In genomic region chr9:134289241-134289875, GRCh38 we compare ENCODE assay signal across 22 cellular contexts.
"Had no signal": no experiment of that assay in that cellular context is flagged by ENCODE, and none has a peak within 500 bp of the region (broad histone marks: within the 10 kb centered on the region; RNA-seq: fewer than 3 reads in every experiment).

No MANE protein-coding gene starts in this region.

- H3K27ac Mint-ChIP-seq: activated naive CD4-positive, alpha-beta T cell treated with anti-CD3 and anti-CD28 coated beads, Interleukin-2, amount 50 U/mL, for 72 hours; neural progenitor cell; stimulated activated memory B cell treated with anti-CD40 and anti-IgM and Interleukin-4, amounts not matched to agents 10 μg/mL and 1 μg/mL and 100 μg/mL, for 72 hours; type B pancreatic cell had no signal

- H3K4me3 ChIP-seq: ascending aorta, coronary artery, esophagus muscularis mucosa, gastrocnemius medialis, heart left ventricle, lung, neural progenitor cell, ovary, prostate gland, thoracic aorta, vagina had no signal

- H3K36me3 ChIP-seq: ascending aorta, esophagus muscularis mucosa, gastrocnemius medialis, heart left ventricle, neural progenitor cell, ovary, prostate gland, thoracic aorta, vagina had no signal

- H3K27ac ChIP-seq: ascending aorta, coronary artery, esophagus muscularis mucosa, gastrocnemius medialis, heart left ventricle, neural progenitor cell, ovary, prostate gland, thoracic aorta, vagina had no signal

- H3K27me3 ChIP-seq: ascending aorta, esophagus muscularis mucosa, gastrocnemius medialis, heart left ventricle, neural progenitor cell, ovary, vagina had no signal

- H3K4me1 Mint-ChIP-seq: central memory CD8-positive, alpha-beta T cell had no signal

- H3K4me3 Mint-ChIP-seq: central memory CD8-positive, alpha-beta T cell; naive thymus-derived CD8-positive, alpha-beta T cell; neural progenitor cell; stimulated activated memory B cell treated with anti-CD40 and anti-IgM and Interleukin-4, amounts not matched to agents 10 μg/mL and 1 μg/mL and 100 μg/mL, for 72 hours; type B pancreatic cell had no signal

- H3K4me2 ChIP-seq: neural progenitor cell had no signal

- H3K9ac ChIP-seq: neural progenitor cell had no signal

- H2AFZ ChIP-seq: neural progenitor cell had no signal

- H3K27me3 Mint-ChIP-seq: type B pancreatic cell had no signal

- H3K36me3 Mint-ChIP-seq: activated naive CD4-positive, alpha-beta T cell treated with anti-CD3 and anti-CD28 coated beads, Interleukin-2, amount 50 U/mL, for 72 hours; naive thymus-derived CD8-positive, alpha-beta T cell; neural progenitor cell; stimulated activated memory B cell treated with anti-CD40 and anti-IgM and Interleukin-4, amounts not matched to agents 10 μg/mL and 1 μg/mL and 100 μg/mL, for 72 hours; type B pancreatic cell had no signal

- H3K9me3 Mint-ChIP-seq: activated naive CD4-positive, alpha-beta T cell treated with anti-CD3 and anti-CD28 coated beads, Interleukin-2, amount 50 U/mL, for 72 hours; central memory CD8-positive, alpha-beta T cell; naive thymus-derived CD8-positive, alpha-beta T cell; stimulated activated memory B cell treated with anti-CD40 and anti-IgM and Interleukin-4, amounts not matched to agents 10 μg/mL and 1 μg/mL and 100 μg/mL, for 72 hours; type B pancreatic cell had no signal

- H3K9me3 ChIP-seq: ascending aorta, esophagus muscularis mucosa, gastrocnemius medialis, heart left ventricle, ovary, prostate gland, thoracic aorta, vagina had no signal

- DNase-seq: activated T-cell treated with anti-CD3 and anti-CD28 coated beads, Interleukin-2, amount 50 U/mL, for 1 hour; gastrocnemius medialis; left colon; small intestine; stimulated activated CD4-positive, alpha-beta T cell treated with anti-CD3 and anti-CD28 coated beads, Interleukin-15, amount 100 ng/mL, for 24 hours; T-helper 9 cell had no signal

- ATAC-seq: activated naive CD4-positive, alpha-beta T cell treated with anti-CD3 and anti-CD28 coated beads, Interleukin-2, amount 50 U/mL, for 72 hours; gastrocnemius medialis; heart left ventricle; left colon; naive thymus-derived CD8-positive, alpha-beta T cell; sciatic nerve; stimulated activated memory B cell treated with anti-CD40 and anti-IgM and Interleukin-4, amounts not matched to agents 10 μg/mL and 1 μg/mL and 100 μg/mL, for 72 hours had no signal
